In genomic region chr12:5148880-5149279, GRCh38 we compare ENCODE assay signal across 15 cellular contexts.
A peak's percentile ranks its signal among the peaks of the same experiment; 100 is the strongest.
DNase-seq lines count a peak whose midpoint lies in the region; FAIRE-seq and TF ChIP-seq lines count a peak whose summit lies in the region.
"Had no signal": no experiment of that assay in that cellular context is flagged by ENCODE, and none has a peak within 500 bp of the region (broad histone marks: within the 10 kb centered on the region; RNA-seq: fewer than 3 reads in every experiment).

No MANE protein-coding gene starts in this region.

- no peak overlapping the region for H2AFZ ChIP-seq in H9 (ENCODE audit: low read length)
- H2AFZ ChIP-seq in keratinocyte (ENCODE audit: control insufficient read depth, low read length): peak overlapping the region; percentile 3

- H3K23me2 ChIP-seq in H9 (ENCODE audit: insufficient read length, low read depth, low read length, poor library complexity, severe bottlenecking): no peaks in the 10 kb centered on the region

- no peak overlapping the region for H3K4me3 Mint-ChIP-seq in H9
- H3K4me3 Mint-ChIP-seq: B cell; CD8-positive, alpha-beta T cell had no signal

- peaks cover 3% of the 10 kb centered on the region; the same call in 1 of the 2 replicates for H3K4me1 ChIP-seq in H9 (ENCODE audit: insufficient read depth, low read length)
- peaks cover 7% of the 10 kb centered on the region for H3K4me1 ChIP-seq in keratinocyte (ENCODE audit: control insufficient read depth, extremely low read depth, insufficient read depth, low read length)
- H3K4me1 ChIP-seq: BLaER1 treated with 17β-estradiol and CSF1 and Interleukin-3, amounts not matched to agents 10 nM and 100 nM had no signal

- H3K27me3 ChIP-seq in H9 (ENCODE audit: insufficient read depth, low read length) (no peaks in the 10 kb centered on the region), bronchial epithelial cell (ENCODE audit: control insufficient read depth, insufficient read depth, low read length) (no peaks in the 10 kb centered on the region), keratinocyte (ENCODE audit: control insufficient read depth, extremely low read depth, insufficient read depth, low read length) (peaks cover 6% of the 10 kb centered on the region)
- H3K27me3 ChIP-seq: BLaER1 treated with 17β-estradiol and CSF1 and Interleukin-3, amounts not matched to agents 10 nM and 100 nM had no signal

- H2BK120ac ChIP-seq in H9 (ENCODE audit: low read depth, low read length, poor library complexity, severe bottlenecking): no peak overlapping the region

- H3K27me3 Mint-ChIP-seq in H9 (ENCODE audit: low read depth): no peaks in the 10 kb centered on the region; the same call in 1 of the 2 replicates

- no peak overlapping the region for H3K4ac ChIP-seq in H9 (ENCODE audit: low read depth, low read length)

- H3K27ac ChIP-seq in H9 (ENCODE audit: insufficient read length, low read depth, low read length): no peak overlapping the region
- no peak overlapping the region for H3K27ac ChIP-seq in keratinocyte (ENCODE audit: control insufficient read depth, insufficient read depth, low read length)
- H3K27ac ChIP-seq: BLaER1 treated with 17β-estradiol and CSF1 and Interleukin-3, amounts not matched to agents 10 nM and 100 nM had no signal

- dilution Hi-C loops in keratinocyte (cut with MboI; ENCODE audit: extremely low pct_ligation_motif_present, low sequenced_read_pairs): no loop called here

- H4K8ac ChIP-seq in H9 (replicated peaks; ENCODE audit: insufficient read length, low read depth, low read length): no peak overlapping the region

- H4K20me1 ChIP-seq in H9 (ENCODE audit: control insufficient read depth, insufficient read depth, insufficient read length) (no peaks in the 10 kb centered on the region), keratinocyte (ENCODE audit: control insufficient read depth, extremely low read depth, insufficient read depth, low read length) (no peaks in the 10 kb centered on the region)
- H4K20me1 ChIP-seq: BLaER1 treated with 17β-estradiol and CSF1 and Interleukin-3, amounts not matched to agents 10 nM and 100 nM had no signal

- no peak overlapping the region for H3K23ac ChIP-seq in H9 (ENCODE audit: insufficient read length, low read depth, low read length)

- no peak overlapping the region for H2BK15ac ChIP-seq in H9 (ENCODE audit: low read depth, low read length)

- no peak overlapping the region for H2BK5ac ChIP-seq in H9 (ENCODE audit: insufficient read length, low read length)

- DNase-seq in H9 (no peak), bronchial epithelial cell (ENCODE audit: low read depth) (peak; percentile 76), keratinocyte (ENCODE audit: low read depth, low spot score) (no peak), urothelium cell line (ENCODE audit: low spot score) (no peak), NCI-H2196 treated with DMSO at 0.1 percent for 48 hours (lab: John Stamatoyannopoulos, UW; ENCODE audit: unreplicated experiment) (no peak), NCI-H748 (lab: John Stamatoyannopoulos, UW; ENCODE audit: unreplicated experiment) (no peak), midbrain (lab: John Stamatoyannopoulos, UW) (no peak)
- DNase-seq: Calu3; CD8-positive, alpha-beta T cell; DMS79 treated with DMSO at 0.1 percent for 48 hours; GF-D8; GOT3; HCEC 1CT had no signal

- H3T11ph ChIP-seq in H9 (ENCODE audit: low read length): no peak overlapping the region

- H3K14ac ChIP-seq in H9 (ENCODE audit: insufficient read depth, low read length): no peak overlapping the region

- H3K4me1 Mint-ChIP-seq in H9: peaks cover 20 to 26% of the 10 kb centered on the region in 2 experiments
- H3K4me1 Mint-ChIP-seq: B cell had no signal

- TF ChIP-seq CTCF in H9 (conservative IDR thresholded peaks at IDR 0.05): no peak
- TF ChIP-seq CTCF in bronchial epithelial cell (IDR thresholded peaks at IDR 0.05; ENCODE audit: insufficient read depth, low read length, severe bottlenecking): no peak
- TF ChIP-seq CTCF in keratinocyte (optimal IDR thresholded peaks at IDR 0.05 in 1 of 3, IDR thresholded peaks at IDR 0.05 in 1 of 3, conservative IDR thresholded peaks at IDR 0.05 in 1 of 3; ENCODE audit: extremely low read depth in 1 of 3, insufficient read depth in 2 of 3, low read length in 3 of 3): no peak

- no peaks in the 10 kb centered on the region for H3K9me1 ChIP-seq in keratinocyte (ENCODE audit: control insufficient read depth, extremely low read depth, insufficient read depth, low read length)

- H3K9me3 Mint-ChIP-seq in H9: 0 out of 5 replicates have a peak, but pooled peaks cover 2% of the 10 kb centered on the region in 2 experiments
- H3K9me3 Mint-ChIP-seq: CD8-positive, alpha-beta T cell had no signal

- H3K36me3 ChIP-seq in bronchial epithelial cell (ENCODE audit: control insufficient read depth, insufficient read depth, low read length): no peaks in the 10 kb centered on the region
- H3K36me3 ChIP-seq in keratinocyte (ENCODE audit: control insufficient read depth in 2 of 2, extremely low read depth in 1 of 2, insufficient read depth in 2 of 2, low read length in 2 of 2): no peaks in the 10 kb centered on the region
- H3K36me3 ChIP-seq: BLaER1 treated with 17β-estradiol and CSF1 and Interleukin-3, amounts not matched to agents 10 nM and 100 nM had no signal

- H3K56ac ChIP-seq in H9 (ENCODE audit: insufficient read length, low read depth, low read length): no peak overlapping the region

- H3K79me2 ChIP-seq in H9 (ENCODE audit: insufficient read depth, low read length) (no peaks in the 10 kb centered on the region; the same call in 1 of the 2 replicates), keratinocyte (ENCODE audit: control insufficient read depth, insufficient read depth, low read length) (no peaks in the 10 kb centered on the region)

- no peak overlapping the region for H3K18ac ChIP-seq in H9 (ENCODE audit: insufficient read length, low read depth, low read length)

- H3K4me3 ChIP-seq in bronchial epithelial cell (ENCODE audit: low read depth, low read length) (no peak overlapping the region), keratinocyte (ENCODE audit: control insufficient read depth in 2 of 3, extremely low read depth in 1 of 3, insufficient read depth in 2 of 3, low read depth in 1 of 3, low read length in 3 of 3) (no peak overlapping the region)
- H3K4me3 ChIP-seq: BLaER1 treated with 17β-estradiol and CSF1 and Interleukin-3, amounts not matched to agents 10 nM and 100 nM had no signal

- no peak overlapping the region for H2AK5ac ChIP-seq in H9 (ENCODE audit: insufficient read length, low read length)

- H4K5ac ChIP-seq in H9 (ENCODE audit: insufficient read length, low read depth, low read length): no peak overlapping the region

- H3K9me3 ChIP-seq in H9 (ENCODE audit: control insufficient read depth, low read depth, low read length) (no peaks in the 10 kb centered on the region), keratinocyte (ENCODE audit: control insufficient read depth, low read depth, low read length) (no peaks in the 10 kb centered on the region)
- H3K9me3 ChIP-seq: BLaER1 treated with 17β-estradiol and CSF1 and Interleukin-3, amounts not matched to agents 10 nM and 100 nM had no signal

- H3K9ac ChIP-seq in H9 (ENCODE audit: extremely low read depth, insufficient read length, low read length): no peak overlapping the region
- H3K9ac ChIP-seq in keratinocyte (ENCODE audit: control insufficient read depth, extremely low read depth, insufficient read depth, low read length): no peak overlapping the region
- H3K9ac ChIP-seq: BLaER1 treated with 17β-estradiol and CSF1 and Interleukin-3, amounts not matched to agents 10 nM and 100 nM had no signal

- no peaks in the 10 kb centered on the region for H3K79me1 ChIP-seq in H9 (ENCODE audit: insufficient read depth, low read depth, low read length, poor library complexity, severe bottlenecking)

- no peak overlapping the region for H2BK12ac ChIP-seq in H9 (ENCODE audit: insufficient read length, low read depth, low read length)

- no peak overlapping the region for H2BK20ac ChIP-seq in H9 (ENCODE audit: low read depth, low read length, poor library complexity, severe bottlenecking)

- H4K91ac ChIP-seq in H9 (ENCODE audit: insufficient read length, low read depth, low read length): no peak overlapping the region

- H3K4me2 ChIP-seq in H9 (ENCODE audit: insufficient read depth, insufficient read length, low read length) (no peak overlapping the region), keratinocyte (ENCODE audit: control insufficient read depth, extremely low read depth, insufficient read depth, low read depth, low read length) (peak overlapping the region; percentile 27)
- H3K4me2 ChIP-seq: BLaER1 treated with 17β-estradiol and CSF1 and Interleukin-3, amounts not matched to agents 10 nM and 100 nM had no signal

- peaks cover 0 to 4% (median 0%) of the 10 kb centered on the region in 3 experiments; a peak in 3 of 7 replicates for H3K36me3 Mint-ChIP-seq in H9 (ENCODE audit: insufficient read depth in 1 of 3, low read depth in 3 of 3)
- H3K36me3 Mint-ChIP-seq: CD8-positive, alpha-beta T cell had no signal

- H3K27ac Mint-ChIP-seq in H9: peak overlapping the region in 2 of 3 experiments; percentile 3 to 32; a peak in 1 of 7 replicates
- H3K27ac Mint-ChIP-seq: B cell; CD8-positive, alpha-beta T cell had no signal

- no CpG with 5 or more reads among the region's 1 CpG for WGBS in H9 (ENCODE audit: extremely low coverage, insufficient read length, low lambda C conversion rate)

- FAIRE-seq in bronchial epithelial cell (lab: Jason Lieb, UNC) (no peak), keratinocyte (lab: Jason Lieb, UNC) (no peak), urothelium cell line (lab: Jason Lieb, UNC) (peak; percentile 89)
